In the genomic region with DNA sequence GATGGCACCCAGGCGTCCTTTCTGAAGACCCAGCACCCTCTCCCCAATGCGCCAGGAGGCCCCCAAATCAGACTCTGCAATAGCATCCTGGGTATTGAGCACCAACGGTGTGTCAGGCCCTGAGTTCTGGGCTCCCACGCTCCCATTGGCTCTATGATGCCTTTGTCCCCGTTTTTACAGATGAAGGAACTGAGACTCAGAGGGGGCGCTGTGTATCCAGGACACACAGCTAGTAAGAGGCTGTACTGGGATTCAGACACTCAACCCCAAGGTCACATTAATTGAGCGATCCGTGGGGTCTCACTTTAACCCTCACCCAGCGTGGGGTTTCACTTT, we compare ENCODE assay signal across 8 cellular contexts. TPM values are rescaled to one million over a fixed set of nuclear protein-coding genes. Genes with fewer than 3 reads are reported as not detected.
DNase-seq lines count a peak whose midpoint lies in the region; ATAC-seq and TF ChIP-seq lines count a peak whose summit lies in the region.
"Had no signal": no experiment of that assay in that cellular context is flagged by ENCODE, and none has a peak within 500 bp of the region (broad histone marks: within the 10 kb centered on the region; RNA-seq: fewer than 3 reads in every experiment).

No MANE protein-coding gene starts in this region.

- H3K79me2 ChIP-seq in trophoblast cell (ENCODE audit: control insufficient read depth, insufficient read depth, low read length, poor library complexity), result no peaks in the 10 kb centered on the region

- H3K9me3 ChIP-seq in ES-I3 (ENCODE audit: control insufficient read depth, insufficient read depth, low read length), result no peaks in the 10 kb centered on the region
- peaks cover 30% of the 10 kb centered on the region for H3K9me3 ChIP-seq in trophoblast cell (ENCODE audit: insufficient read depth, low read depth, low read length)

- no CpG with 5 or more reads among the region's 9 CpGs for WGBS in trophoblast cell (ENCODE audit: extremely low coverage, insufficient coverage, insufficient read length)

- H2AFZ ChIP-seq in trophoblast cell (ENCODE audit: insufficient read depth, low read length, poor library complexity), result no peak overlapping the region

- H3K14ac ChIP-seq in trophoblast cell (ENCODE audit: low read length), result no peak overlapping the region

- H4K8ac ChIP-seq in trophoblast cell (ENCODE audit: low read depth, low read length), result no peak overlapping the region

- H3K18ac ChIP-seq in trophoblast cell (ENCODE audit: low read length), result no peak overlapping the region

- TF ChIP-seq CTCF in retinal pigment epithelial cell (conservative IDR thresholded peaks at IDR 0.05; ENCODE audit: low read depth, low read length), result peak; percentile 11

- H3K27me3 ChIP-seq in trophoblast cell (ENCODE audit: insufficient read depth, low read length), result peaks cover 2% of the 10 kb centered on the region

- H3K27ac ChIP-seq in trophoblast cell (ENCODE audit: low read depth, low read length), result no peak overlapping the region

- DNase-seq in M059J (ENCODE audit: low read depth), result peak; percentile 6
- DNase-seq in cerebellar cortex (ENCODE audit: low spot score), result peak; percentile 16
- DNase-seq in retinal pigment epithelial cell (ENCODE audit: low read depth), result no peak
- no peak for DNase-seq in NAMALWA (ENCODE audit: low spot score)
- DNase-seq in trophoblast cell, result no peak

- no peak overlapping the region for H3K23ac ChIP-seq in trophoblast cell (ENCODE audit: low read length)

- H3K9ac ChIP-seq in ES-I3 (ENCODE audit: low read depth, low read length), result peak overlapping the region; percentile 77
- H3K9ac ChIP-seq in trophoblast cell (ENCODE audit: low read length), result no peak overlapping the region

- no peak for ATAC-seq in HG02798 (IDR thresholded peaks at IDR 0.05; ENCODE audit: poor library complexity, unreplicated experiment)

- H3K4me3 ChIP-seq in retinal pigment epithelial cell (ENCODE audit: low read length), result no peak overlapping the region
- H3K4me3 ChIP-seq in trophoblast cell (ENCODE audit: low read depth, low read length), result no peak overlapping the region

- H2BK120ac ChIP-seq in trophoblast cell (ENCODE audit: insufficient read depth, low read length, poor library complexity), result no peak overlapping the region

- no peak overlapping the region for H3K4ac ChIP-seq in trophoblast cell (ENCODE audit: low read depth, low read length)

- no peaks in the 10 kb centered on the region for H3K79me1 ChIP-seq in trophoblast cell (ENCODE audit: low read length)

- no peak overlapping the region for H4K91ac ChIP-seq in trophoblast cell (ENCODE audit: low read depth, low read length)

- no peak overlapping the region for H2BK12ac ChIP-seq in trophoblast cell (ENCODE audit: low read length)

- H3K4me1 ChIP-seq in ES-I3 (ENCODE audit: insufficient read depth, low read length), result peaks cover 4% of the 10 kb centered on the region; the same call in 1 of the 2 replicates
- H3K4me1 ChIP-seq in trophoblast cell (ENCODE audit: control insufficient read depth in 1 of 2, insufficient read depth in 2 of 2, low read length in 2 of 2), result peaks cover 0 to 2% of the 10 kb centered on the region in 2 experiments

- no peak overlapping the region for H3K4me2 ChIP-seq in trophoblast cell (ENCODE audit: low read length)

- no peak overlapping the region for H2AK5ac ChIP-seq in trophoblast cell (ENCODE audit: low read length)

- no peak overlapping the region for H2BK5ac ChIP-seq in trophoblast cell (ENCODE audit: low read depth, low read length, poor library complexity)

- no peak overlapping the region for H4K12ac ChIP-seq in trophoblast cell (ENCODE audit: low read depth, low read length)

- no peaks in the 10 kb centered on the region for H3K36me3 ChIP-seq in ES-I3 (ENCODE audit: insufficient read depth, low read length)
- no peaks in the 10 kb centered on the region for H3K36me3 ChIP-seq in trophoblast cell (ENCODE audit: control insufficient read depth in 1 of 2, insufficient read depth in 2 of 2, low read length in 2 of 2)

RNA-seq across cellular contexts. Expression of gene CYP4F22, which starts 42.5 kb away (rescaled TPM):
- not detected in 2 replicates for total RNA-seq in M059J (2014; rRNA removed; shearing (Covaris generic))
- 0.51 and 0.52 TPM in 2 replicates for polyA plus RNA-seq in trophoblast cell (2013)
- total RNA-seq: dermis microvascular lymphatic vessel endothelial cell had no signal

Comparison
In these comparisons a context has a peak if more than half of its experiments do, and no peak if none do; other contexts are left out.
1. DNase-seq: peak in M059J (single experiment) and cerebellar cortex (single experiment); none in retinal pigment epithelial cell (single experiment), NAMALWA (single experiment) and trophoblast cell (0 of 2).